In the genomic region with DNA sequence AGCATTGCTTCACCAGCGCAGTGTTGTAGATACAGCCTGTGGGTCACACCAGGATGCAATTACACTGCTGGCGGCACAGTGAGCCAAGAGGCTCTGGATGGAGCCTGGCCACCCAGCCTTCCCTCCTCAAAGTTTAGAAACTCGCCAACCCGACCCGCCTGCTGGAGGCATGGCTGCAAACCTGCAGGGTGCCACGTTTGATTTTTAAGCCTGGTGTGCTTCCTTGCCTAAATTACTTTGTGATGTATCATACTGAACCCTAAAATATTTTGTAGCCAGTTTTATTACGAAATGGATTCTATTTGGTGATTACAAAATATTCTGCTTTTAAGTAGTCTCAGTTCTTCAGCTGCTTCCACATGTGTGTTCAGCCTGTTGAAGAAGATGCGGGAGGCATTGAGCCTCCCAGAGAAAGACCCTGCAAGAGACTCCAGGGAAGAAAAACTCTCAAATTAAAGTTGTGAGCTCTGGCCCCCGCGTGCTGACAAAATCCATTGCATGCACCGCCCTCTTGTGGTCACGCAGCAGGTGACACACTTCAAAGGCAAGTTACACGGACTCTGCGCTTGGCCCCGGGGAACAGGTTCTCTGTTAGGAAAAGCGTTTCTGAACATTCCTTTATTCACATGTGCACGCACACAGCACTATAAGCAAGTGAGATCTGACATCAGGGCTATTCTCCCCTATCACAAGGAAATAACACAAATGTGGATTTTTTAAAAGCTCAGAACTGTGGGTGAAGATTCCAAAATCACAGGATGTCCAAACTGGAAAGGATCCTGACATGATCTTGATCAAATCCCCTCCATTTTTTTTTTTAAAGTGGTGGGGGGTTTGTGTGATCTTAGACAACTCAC, we compare ENCODE assay signal across 9 cellular contexts.
DNase-seq lines count a peak whose midpoint lies in the region; ATAC-seq and TF ChIP-seq lines count a peak whose summit lies in the region.
"Had no signal": no experiment of that assay in that cellular context is flagged by ENCODE, and none has a peak within 500 bp of the region (broad histone marks: within the 10 kb centered on the region; RNA-seq: fewer than 3 reads in every experiment).

No MANE protein-coding gene starts in this region.

- no peaks in the 10 kb centered on the region for H3K4me1 Mint-ChIP-seq in activated naive CD4-positive, alpha-beta T cell treated with anti-CD3 and anti-CD28 coated beads for 36 hours (ENCODE audit: low read depth)
- H3K4me1 Mint-ChIP-seq: activated B cell treated with CpG ODN at 0.5 μM for 24 hours had no signal

- no peaks in the 10 kb centered on the region for H3K36me3 Mint-ChIP-seq in activated naive CD4-positive, alpha-beta T cell treated with anti-CD3 and anti-CD28 coated beads for 36 hours (ENCODE audit: low read depth)

- H3K27ac Mint-ChIP-seq in activated naive CD4-positive, alpha-beta T cell treated with anti-CD3 and anti-CD28 coated beads for 36 hours, result no peak overlapping the region
- H3K27ac Mint-ChIP-seq: activated B cell treated with CpG ODN at 0.5 μM for 24 hours had no signal

- no peaks in the 10 kb centered on the region for H3K36me3 ChIP-seq in psoas muscle (ENCODE audit: insufficient read depth in 1 of 2, low read depth in 1 of 2)

- peak; percentile 77 for DNase-seq in D341Med (ENCODE audit: low spot score)
- DNase-seq in KBM-7, result peak; percentile 52
- DNase-seq in SHP77 treated with DMSO at 0.1 percent for 48 hours (lab: John Stamatoyannopoulos, UW), result peak; percentile 12
- peak; percentile 78 for DNase-seq in activated naive CD4-positive, alpha-beta T cell treated with anti-CD3 and anti-CD28 coated beads for 36 hours
- DNase-seq in head of caudate nucleus, result peak; percentile 62 to 87 (median 77)
- DNase-seq in psoas muscle, result peak; percentile 73 to 82
- DNase-seq in ureter (ENCODE audit: low spot score), result peak; percentile 72
- DNase-seq: activated B cell treated with CpG ODN at 0.5 μM for 24 hours had no signal

- peaks cover 4% of the 10 kb centered on the region for H3K9me3 Mint-ChIP-seq in activated naive CD4-positive, alpha-beta T cell treated with anti-CD3 and anti-CD28 coated beads for 36 hours

- in situ Hi-C loops in KBM-7 (cut with MboI; ENCODE audit: low pct_unique_long_range_greater_than_20kb, low sequenced_read_pairs), result loop anchor here (25.0 kb wide), 1 partner anchor 423 kb away; no protein-coding TSS in a partner anchor

- H3K4me3 Mint-ChIP-seq in activated naive CD4-positive, alpha-beta T cell treated with anti-CD3 and anti-CD28 coated beads for 36 hours, result no peak overlapping the region
- H3K4me3 Mint-ChIP-seq: activated B cell treated with CpG ODN at 0.5 μM for 24 hours had no signal

- H3K4me1 ChIP-seq in psoas muscle, result no peaks in the 10 kb centered on the region

- H3K27me3 ChIP-seq in psoas muscle (ENCODE audit: insufficient read depth in 3 of 3, low read length in 2 of 3), result no peaks in the 10 kb centered on the region

- CTCF ChIA-PET in activated naive CD4-positive, alpha-beta T cell treated with anti-CD3 and anti-CD28 coated beads for 36 hours (lab: Charles Lee), result interaction anchor here (0.6 to 1.7 kb wide), 13 partner anchors 20 to 1961 kb away, joined by 3 to 11 read pairs (median 3); no protein-coding TSS in a partner anchor

- H3K27ac ChIP-seq in psoas muscle, result no peak overlapping the region

- peaks cover 11% of the 10 kb centered on the region for H3K27me3 Mint-ChIP-seq in activated naive CD4-positive, alpha-beta T cell treated with anti-CD3 and anti-CD28 coated beads for 36 hours (ENCODE audit: low read depth)

- intact Hi-C loops in activated naive CD4-positive, alpha-beta T cell treated with anti-CD3 and anti-CD28 coated beads for 36 hours (cut with micrococcal nuclease), result loop anchor here (1.0 to 5.0 kb wide), 4 partner anchors 65 to 428 kb away; no protein-coding TSS in a partner anchor
- intact Hi-C loops in head of caudate nucleus (cut with DNase I) (loop anchor here (10.0 kb wide), 1 partner anchor 430 kb away; no protein-coding TSS in a partner anchor), psoas muscle (cut with DNase I) (loop anchor here (2.0 to 5.0 kb wide), 4 partner anchors 268 to 428 kb away; no protein-coding TSS in a partner anchor)

- 9 to 15% (median 10%) methylated on average over 17 of the region's 17 CpGs for WGBS in psoas muscle, 3 donors

- no peak overlapping the region for H3K4me3 ChIP-seq in psoas muscle

- ATAC-seq in psoas muscle, result peak; percentile 84 to 96 (median 87)
- no peak for ATAC-seq in GM21360 (IDR thresholded peaks at IDR 0.05; ENCODE audit: unreplicated experiment)

- peak; percentile 83 for TF ChIP-seq CTCF in psoas muscle (IDR thresholded peaks at IDR 0.05)

- no peaks in the 10 kb centered on the region for H3K9me3 ChIP-seq in psoas muscle

Comparison
In these comparisons a context has a peak if more than half of its experiments do, and no peak if none do; other contexts are left out.
1. DNase-seq: peak in every context shown above with its lines; median percentile 78 in activated naive CD4-positive, alpha-beta T cell treated with anti-CD3 and anti-CD28 coated beads for 36 hours; 78 in psoas muscle; 77 in D341Med; 77 in head of caudate nucleus; 72 in ureter; 52 in KBM-7; 12 in SHP77 treated with DMSO at 0.1 percent for 48 hours.